1 cellular context compared by ENCODE assay signal in the genomic region with DNA sequence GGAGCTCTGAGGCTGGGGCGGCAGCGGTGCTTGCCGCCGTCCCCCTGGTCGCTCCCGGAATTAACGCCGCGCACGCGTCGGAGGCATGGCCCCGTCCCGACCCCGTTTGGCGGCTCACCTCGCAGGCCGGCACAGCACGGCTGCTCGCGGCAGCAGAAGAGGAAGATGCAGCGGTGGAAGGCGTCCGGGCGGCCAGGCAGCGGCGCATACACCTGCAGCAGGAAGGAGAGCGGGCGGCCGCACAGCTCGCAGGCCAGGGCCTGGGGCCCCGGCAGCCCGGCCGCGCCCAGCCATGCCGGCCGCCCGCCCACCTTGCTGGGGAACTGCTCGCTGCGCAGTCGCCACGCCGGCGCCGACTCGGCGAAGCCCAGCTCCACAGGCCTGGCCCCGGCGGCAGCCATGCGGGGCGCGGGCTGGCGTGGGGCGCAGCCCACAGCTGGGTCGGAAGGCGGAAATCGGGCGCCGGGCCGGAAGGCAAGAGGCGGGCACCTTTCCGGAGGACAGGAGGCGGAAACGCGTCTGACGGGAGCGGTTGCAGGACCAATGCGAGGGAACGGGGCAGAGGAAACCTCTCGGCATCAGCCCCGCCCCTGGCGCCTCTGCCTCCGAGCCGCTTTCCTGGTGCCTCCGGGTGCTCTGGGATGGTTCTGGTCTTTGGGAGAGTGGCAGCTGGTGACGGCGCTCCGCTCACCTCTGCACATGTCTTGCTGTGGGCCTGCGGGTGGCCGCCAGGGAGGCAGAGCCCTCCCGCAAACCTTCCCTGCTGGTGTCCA.
TF ChIP-seq lines count a peak whose summit lies in the region.

A gene with protein sequence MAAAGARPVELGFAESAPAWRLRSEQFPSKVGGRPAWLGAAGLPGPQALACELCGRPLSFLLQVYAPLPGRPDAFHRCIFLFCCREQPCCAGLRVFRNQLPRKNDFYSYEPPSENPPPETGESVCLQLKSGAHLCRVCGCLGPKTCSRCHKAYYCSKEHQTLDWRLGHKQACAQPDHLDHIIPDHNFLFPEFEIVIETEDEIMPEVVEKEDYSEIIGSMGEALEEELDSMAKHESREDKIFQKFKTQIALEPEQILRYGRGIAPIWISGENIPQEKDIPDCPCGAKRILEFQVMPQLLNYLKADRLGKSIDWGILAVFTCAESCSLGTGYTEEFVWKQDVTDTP (minus strand): TSS at position 457 of the 773 bp plus-strand sequence. CDS start 56 bp downstream, at position 401.

TF ChIP-seq in HepG2, 621 proteins besides CTCF, POLR2A, EP300 and RAD21 (continued from another document and continues in another):
- peak; percentile 88 for TF ChIP-seq HDAC1 (CRISPR knock-in tag; IDR thresholded peaks at IDR 0.05)
- peak; percentile 16; the same call in 1 of the 2 replicates for TF ChIP-seq CBX5 (CRISPR knock-in tag; IDR thresholded peaks at IDR 0.05; ENCODE audit: borderline replicate concordance)
- TF ChIP-seq, protein P1, sequence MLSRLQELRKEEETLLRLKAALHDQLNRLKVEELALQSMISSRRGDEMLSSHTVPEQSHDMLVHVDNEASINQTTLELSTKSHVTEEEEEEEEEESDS (CRISPR knock-in tag; IDR thresholded peaks at IDR 0.05; ENCODE audit: borderline replicate concordance) = peak; percentile 67; the same call in 1 of the 2 replicates
- no peak; the same call in 1 of the 2 replicates for TF ChIP-seq CENPT (CRISPR knock-in tag; IDR thresholded peaks at IDR 0.05; ENCODE audit: low read depth)
- TF ChIP-seq FOSL1 (CRISPR knock-in tag; IDR thresholded peaks at IDR 0.05; ENCODE audit: borderline replicate concordance) = no peak
- TF ChIP-seq ZNF234 (CRISPR knock-in tag; conservative IDR thresholded peaks at IDR 0.05) = 0 out of 2 replicates have a peak, but pooled peaks have one; percentile 57
- TF ChIP-seq TOE1 (CRISPR knock-in tag; IDR thresholded peaks at IDR 0.05) = no peak
- TF ChIP-seq KIAA2018 (CRISPR knock-in tag; IDR thresholded peaks at IDR 0.05; ENCODE audit: borderline replicate concordance) = no peak
- no peak for TF ChIP-seq AGO1 (IDR thresholded peaks at IDR 0.05; ENCODE audit: low read depth, low read length, poor library complexity, severe bottlenecking)
- TF ChIP-seq MAX (IDR thresholded peaks at IDR 0.05) = peak; percentile 92
- no peak for TF ChIP-seq ZNF30 (CRISPR knock-in tag; IDR thresholded peaks at IDR 0.05)
- TF ChIP-seq ZNF850 (CRISPR knock-in tag; conservative IDR thresholded peaks at IDR 0.05) = no peak
- TF ChIP-seq PLRG1 (conservative IDR thresholded peaks at IDR 0.05) = no peak
- TF ChIP-seq, protein P2, sequence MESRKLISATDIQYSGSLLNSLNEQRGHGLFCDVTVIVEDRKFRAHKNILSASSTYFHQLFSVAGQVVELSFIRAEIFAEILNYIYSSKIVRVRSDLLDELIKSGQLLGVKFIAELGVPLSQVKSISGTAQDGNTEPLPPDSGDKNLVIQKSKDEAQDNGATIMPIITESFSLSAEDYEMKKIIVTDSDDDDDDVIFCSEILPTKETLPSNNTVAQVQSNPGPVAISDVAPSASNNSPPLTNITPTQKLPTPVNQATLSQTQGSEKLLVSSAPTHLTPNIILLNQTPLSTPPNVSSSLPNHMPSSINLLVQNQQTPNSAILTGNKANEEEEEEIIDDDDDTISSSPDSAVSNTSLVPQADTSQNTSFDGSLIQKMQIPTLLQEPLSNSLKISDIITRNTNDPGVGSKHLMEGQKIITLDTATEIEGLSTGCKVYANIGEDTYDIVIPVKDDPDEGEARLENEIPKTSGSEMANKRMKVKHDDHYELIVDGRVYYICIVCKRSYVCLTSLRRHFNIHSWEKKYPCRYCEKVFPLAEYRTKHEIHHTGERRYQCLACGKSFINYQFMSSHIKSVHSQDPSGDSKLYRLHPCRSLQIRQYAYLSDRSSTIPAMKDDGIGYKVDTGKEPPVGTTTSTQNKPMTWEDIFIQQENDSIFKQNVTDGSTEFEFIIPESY (CRISPR knock-in tag; IDR thresholded peaks at IDR 0.05) = no peak
- peak; percentile 70; the same call in 1 of the 2 replicates for TF ChIP-seq ZBTB2 (CRISPR knock-in tag; IDR thresholded peaks at IDR 0.05; ENCODE audit: low read depth)
- TF ChIP-seq ZBTB34 (CRISPR knock-in tag; IDR thresholded peaks at IDR 0.05) = peak; percentile 63; the same call in 1 of the 2 replicates
- TF ChIP-seq SP1 (IDR thresholded peaks at IDR 0.05) = no peak
- TF ChIP-seq SP1 (CRISPR knock-in tag; IDR thresholded peaks at IDR 0.05) = peak; percentile 78
- 0 out of 2 replicates have a peak, but pooled peaks have one; percentile 23 for TF ChIP-seq ZNF713 (CRISPR knock-in tag; IDR thresholded peaks at IDR 0.05)
- TF ChIP-seq ZNF737 (CRISPR knock-in tag; IDR thresholded peaks at IDR 0.05; ENCODE audit: borderline replicate concordance) = 0 out of 2 replicates have a peak, but pooled peaks have one; percentile 72
- TF ChIP-seq SETDB1 (CRISPR knock-in tag; IDR thresholded peaks at IDR 0.05; ENCODE audit: borderline replicate concordance) = no peak
- TF ChIP-seq MLLT10 (CRISPR knock-in tag; IDR thresholded peaks at IDR 0.05) = no peak
- no peak; the same call in 1 of the 2 replicates for TF ChIP-seq KDM6A (CRISPR knock-in tag; IDR thresholded peaks at IDR 0.05; ENCODE audit: low read depth)
- TF ChIP-seq MATR3 (CRISPR knock-in tag; IDR thresholded peaks at IDR 0.05) = no peak
- TF ChIP-seq ZBTB26 (CRISPR knock-in tag; IDR thresholded peaks at IDR 0.05; ENCODE audit: borderline replicate concordance) = no peak
- TF ChIP-seq CAMTA2 (CRISPR knock-in tag; IDR thresholded peaks at IDR 0.05; ENCODE audit: borderline replicate concordance) = no peak
- no peak for TF ChIP-seq NFATC3 (CRISPR knock-in tag; IDR thresholded peaks at IDR 0.05)
- TF ChIP-seq SP2 (CRISPR knock-in tag; IDR thresholded peaks at IDR 0.05) = peak; percentile 90
- TF ChIP-seq SIX4 (CRISPR knock-in tag; IDR thresholded peaks at IDR 0.05) = 0 out of 2 replicates have a peak, but pooled peaks have one; percentile 13
- 0 out of 2 replicates have a peak, but pooled peaks have one; percentile 17 for TF ChIP-seq MLX (CRISPR knock-in tag; IDR thresholded peaks at IDR 0.05)
- no peak for TF ChIP-seq CCAR2 (optimal IDR thresholded peaks at IDR 0.05; ENCODE audit: low read depth, low read length)
- TF ChIP-seq PRMT3 (CRISPR knock-in tag; IDR thresholded peaks at IDR 0.05; ENCODE audit: borderline replicate concordance, low read depth) = peak; percentile 82; the same call in 1 of the 2 replicates
- TF ChIP-seq SOX5 (CRISPR knock-in tag; IDR thresholded peaks at IDR 0.05; ENCODE audit: borderline replicate concordance) = no peak
- peak; percentile 37; the same call in 1 of the 2 replicates for TF ChIP-seq MIER3 (CRISPR knock-in tag; IDR thresholded peaks at IDR 0.05; ENCODE audit: borderline replicate concordance)
- peak; percentile 27; the same call in 1 of the 2 replicates for TF ChIP-seq ZNF121 (CRISPR knock-in tag; IDR thresholded peaks at IDR 0.05)
- TF ChIP-seq TOPORS (CRISPR knock-in tag; IDR thresholded peaks at IDR 0.05) = peak; percentile 97
- no peak for TF ChIP-seq FOXP1 (IDR thresholded peaks at IDR 0.05)
- TF ChIP-seq FOXP1 (CRISPR knock-in tag; IDR thresholded peaks at IDR 0.05) = no peak
- peak; percentile 42 for TF ChIP-seq U2AF1 (optimal IDR thresholded peaks at IDR 0.05; ENCODE audit: low read depth, low read length)
- TF ChIP-seq ZNF264 (CRISPR knock-in tag; IDR thresholded peaks at IDR 0.05) = peak; percentile 72
- no peak for TF ChIP-seq ZNF597 (CRISPR knock-in tag; IDR thresholded peaks at IDR 0.05)
